In the genomic region with DNA sequence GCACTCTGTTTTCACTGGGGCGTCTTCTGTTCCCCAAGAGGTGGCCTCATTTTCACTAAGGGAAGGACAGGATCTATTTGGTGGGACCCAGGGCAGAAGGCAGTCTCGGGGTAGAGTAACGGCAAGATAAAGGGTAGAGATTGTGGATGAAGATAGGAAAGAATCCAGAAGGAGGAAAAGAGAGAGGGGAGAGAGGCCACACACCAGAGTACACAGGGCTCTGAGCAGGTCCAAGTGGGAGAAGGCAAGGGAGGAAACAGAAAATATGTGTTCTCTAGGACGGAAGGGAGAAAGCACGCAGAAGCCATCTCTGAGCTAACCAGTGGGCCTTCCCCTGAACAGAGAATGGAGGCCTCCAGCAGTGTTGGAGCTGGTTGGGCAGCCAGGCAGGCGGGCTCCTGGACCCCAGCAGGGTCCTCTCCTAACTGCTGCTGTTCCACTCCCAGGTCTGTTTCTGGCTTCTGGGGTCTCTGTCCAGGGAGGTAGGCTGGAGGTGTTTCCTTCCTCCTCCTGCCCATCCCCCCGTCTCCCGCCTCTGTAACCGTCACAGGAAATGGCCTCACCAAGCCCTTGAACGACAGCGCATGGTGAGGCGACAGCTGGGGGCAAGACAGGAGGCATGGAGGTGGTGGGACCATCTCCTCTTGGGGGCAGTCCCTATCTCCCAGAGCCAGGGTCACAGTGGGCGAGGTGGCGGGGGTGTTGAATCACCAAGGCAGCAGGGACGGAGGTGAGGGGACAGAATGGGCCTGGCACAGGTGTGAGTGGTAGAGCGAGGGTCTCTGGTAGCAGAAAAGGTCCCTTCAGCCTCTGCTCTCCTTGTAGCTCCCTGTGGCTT, we compare ENCODE assay signal across 9 cellular contexts. TPM values are rescaled to one million over a fixed set of nuclear protein-coding genes. Genes with fewer than 3 reads are reported as not detected.
DNase-seq lines count a peak whose midpoint lies in the region; ATAC-seq and TF ChIP-seq lines count a peak whose summit lies in the region.
"Had no signal": no experiment of that assay in that cellular context is flagged by ENCODE, and none has a peak within 500 bp of the region (broad histone marks: within the 10 kb centered on the region; RNA-seq: fewer than 3 reads in every experiment).

No MANE protein-coding gene starts in this region.

- no peaks in the 10 kb centered on the region for H4K20me1 ChIP-seq in PC-9 (ENCODE audit: insufficient read depth)

- no peaks in the 10 kb centered on the region for H3K79me2 ChIP-seq in PC-9 (ENCODE audit: low read depth)

- H2AFZ ChIP-seq in PC-9, result no peak overlapping the region

- peaks cover 2 to 5% (median 3%) of the 10 kb centered on the region in 3 donors for H3K27me3 Mint-ChIP-seq in CD14-positive monocyte (ENCODE audit: low read depth in 3 of 3)
- H3K27me3 Mint-ChIP-seq in naive thymus-derived CD8-positive, alpha-beta T cell, result no peaks in the 10 kb centered on the region

- no peaks in the 10 kb centered on the region for H3K9me2 ChIP-seq in PC-9 (ENCODE audit: insufficient read depth)

- POLR2A ChIA-PET in naive thymus-derived CD8-positive, alpha-beta T cell (lab: Charles Lee), result interaction anchor here (0.6 to 4.7 kb wide), 5 partner anchors 14 to 766 kb away, joined by 3 to 55 read pairs (median 3); partner anchors contain the start of genes ARL8A and PPP1R12B
- POLR2A ChIA-PET in PC-9 (lab: Charles Lee; ENCODE audit: unreplicated experiment), result no interaction called here

- intact Hi-C loops in CD14-positive monocyte (cut with micrococcal nuclease), result no loop called here
- intact Hi-C loops in posterior vena cava (cut with DNase I), result no loop called here
- intact Hi-C loops in PC-9 (cut with micrococcal nuclease; ENCODE audit: unreplicated experiment), result no loop called here

- peaks cover 5 to 21% of the 10 kb centered on the region in 2 donors for H3K36me3 Mint-ChIP-seq in CD14-positive monocyte
- H3K36me3 Mint-ChIP-seq in naive thymus-derived CD8-positive, alpha-beta T cell, result peaks cover 0 to 32% (median 5%) of the 10 kb centered on the region in 3 donors

- peaks cover 83% of the 10 kb centered on the region for H3K4me1 Mint-ChIP-seq in CD14-positive monocyte
- H3K4me1 Mint-ChIP-seq in naive thymus-derived CD8-positive, alpha-beta T cell, result peaks cover 52 to 87% (median 82%) of the 10 kb centered on the region in 4 donors

- TF ChIP-seq CTCF in CD14-positive monocyte (IDR thresholded peaks at IDR 0.05), result no peak
- no peak for TF ChIP-seq CTCF in PC-9 (conservative IDR thresholded peaks at IDR 0.05)

- no peaks in the 10 kb centered on the region for H3K36me3 ChIP-seq in PC-9 (ENCODE audit: low read depth)

- no TSS peak for BruUV-seq in PC-9 (replicated peaks; lab: Mats Ljungman, UMichigan)

- CTCF ChIA-PET in PC-9 (lab: Charles Lee), result no interaction called here

- peak overlapping the region; percentile 89 to 96 for H3K4me3 Mint-ChIP-seq in CD14-positive monocyte
- H3K4me3 Mint-ChIP-seq in naive thymus-derived CD8-positive, alpha-beta T cell, result peak overlapping the region; percentile 93 to 100 (median 98)

- H3K27ac ChIP-seq in PC-9, result no peak overlapping the region

- peak overlapping the region; percentile 83 to 98 (median 95) for H3K27ac Mint-ChIP-seq in CD14-positive monocyte
- H3K27ac Mint-ChIP-seq in naive thymus-derived CD8-positive, alpha-beta T cell, result peak overlapping the region; percentile 96 to 99 (median 98)

- ATAC-seq in naive thymus-derived CD8-positive, alpha-beta T cell, result peak; percentile 24 to 27

- no peaks in the 10 kb centered on the region for H3K27me3 ChIP-seq in PC-9 (ENCODE audit: insufficient read depth, low read depth)

- H3K9me3 Mint-ChIP-seq in CD14-positive monocyte, result no peaks in the 10 kb centered on the region
- H3K9me3 Mint-ChIP-seq in naive thymus-derived CD8-positive, alpha-beta T cell, result peaks cover 0 to 1% (median 0%) of the 10 kb centered on the region in 9 donors

- no peak overlapping the region for H3K4me2 ChIP-seq in PC-9

- DNase-seq in CD14-positive monocyte (ENCODE audit: low spot score) (no peak), KG1 (lab: John Stamatoyannopoulos, UW) (peak; percentile 58), Ammon's horn (ENCODE audit: low spot score) (no peak), posterior vena cava (ENCODE audit: low spot score) (no peak), PC-9 (no peak), NCI-H1417 treated with DMSO at 0.1 percent for 48 hours (lab: John Stamatoyannopoulos, UW) (no peak)
- peak; percentile 89 for DNase-seq in activated CD8-positive, alpha-beta memory T cell treated with anti-CD3 and anti-CD28 coated beads for 24 hours
- peak in 8 of 10 donors; percentile 16 to 62 (median 53) for DNase-seq in naive thymus-derived CD8-positive, alpha-beta T cell

- H3K9me3 ChIP-seq in PC-9 (ENCODE audit: insufficient read depth, low read depth), result no peaks in the 10 kb centered on the region

- peaks cover 10% of the 10 kb centered on the region for H3F3A ChIP-seq in PC-9 (ENCODE audit: insufficient read depth, low read depth)

- H3K4me3 ChIP-seq in PC-9, result no peak overlapping the region

- peaks cover 9% of the 10 kb centered on the region for H3K4me1 ChIP-seq in PC-9 (replicated peaks; ENCODE audit: insufficient read depth)

RNA-seq across cellular contexts. Expression of gene PTPN7, which starts 0.6 kb away (rescaled TPM):
- 1 to 10 TPM; 4.0 to 8.3 TPM for polyA plus RNA-seq in CD14-positive monocyte
- total RNA-seq in naive thymus-derived CD8-positive, alpha-beta T cell, result 10 to 100 TPM; 35.9 to 37.4 TPM
- 10 to 100 TPM; 37.7 to 44.4 (median 39.1) TPM for polyA plus RNA-seq in naive thymus-derived CD8-positive, alpha-beta T cell
- 1 to 10 TPM; 1.2 to 2.2 TPM for total RNA-seq in posterior vena cava
- total RNA-seq in PC-9 (2021), result not detected in 2 replicates

RNA-seq across cellular contexts. Expression of gene ARL8A, which starts 15.2 kb away (rescaled TPM):
- polyA plus RNA-seq in CD14-positive monocyte, result 10 to 100 TPM; 12.4 to 14.8 TPM
- total RNA-seq in naive thymus-derived CD8-positive, alpha-beta T cell, result 10 to 100 TPM; 43.3 to 50.0 TPM
- 1 to 10 TPM; 4.9 to 6.4 (median 5.6) TPM for polyA plus RNA-seq in naive thymus-derived CD8-positive, alpha-beta T cell
- 10 to 100 TPM; 85.6 to 94.1 TPM for total RNA-seq in posterior vena cava
- total RNA-seq in PC-9 (2021), result 40.0 and 42.6 TPM in 2 replicates

RNA-seq across cellular contexts. Expression of gene LGR6, which starts 33.8 kb away (rescaled TPM):
- not detected for polyA plus RNA-seq in CD14-positive monocyte
- total RNA-seq in naive thymus-derived CD8-positive, alpha-beta T cell, result under 1 TPM; 0.25 to 0.47 TPM
- 1 to 10 TPM in 1 of 3 donors, not detected in 2; 6.2 TPM for polyA plus RNA-seq in naive thymus-derived CD8-positive, alpha-beta T cell
- total RNA-seq in posterior vena cava (under 1 TPM; 0.28 to 0.43 TPM), PC-9 (2021) (5.6 and 7.9 TPM in 2 replicates)
- total RNA-seq: T-helper 1 cell treated with Interleukin-12 subunit alpha and Interleukin-12 subunit beta and Interleukin-4 antibody, amounts not matched to agents 30 ng/mL and 1 ng/mL, for 36 hours had no signal

RNA-seq across cellular contexts. Expression of gene GPR37L1, which starts 37.0 kb away (rescaled TPM):
- polyA plus RNA-seq in CD14-positive monocyte, result under 1 TPM; 0.06 to 0.13 TPM
- not detected for total RNA-seq in naive thymus-derived CD8-positive, alpha-beta T cell
- polyA plus RNA-seq in naive thymus-derived CD8-positive, alpha-beta T cell, result under 1 TPM in 2 of 3 donors, not detected in 1; 0.02 to 0.19 TPM
- total RNA-seq in posterior vena cava (under 1 TPM in 1 of 2 donors, not detected in 1; 0.09 TPM), PC-9 (2021) (0.30 and 0.33 TPM in 2 replicates)
- total RNA-seq: T-helper 1 cell treated with Interleukin-12 subunit alpha and Interleukin-12 subunit beta and Interleukin-4 antibody, amounts not matched to agents 30 ng/mL and 1 ng/mL, for 36 hours had no signal

Comparison
In these comparisons a context has a peak if more than half of its experiments do, and no peak if none do; other contexts are left out.
1. DNase-seq: peak in KG1 (single experiment), activated CD8-positive, alpha-beta memory T cell treated with anti-CD3 and anti-CD28 coated beads for 24 hours (single experiment) and naive thymus-derived CD8-positive, alpha-beta T cell (8 of 10); none in CD14-positive monocyte (single experiment), Ammon's horn (single experiment), posterior vena cava (single experiment), PC-9 (0 of 2) and NCI-H1417 treated with DMSO at 0.1 percent for 48 hours (single experiment).
2. RNA of gene PTPN7, which starts 0.6 kb away (total RNA-seq): 35.9 to 37.4 TPM in naive thymus-derived CD8-positive, alpha-beta T cell; 1.2 to 2.2 TPM in posterior vena cava and not detected in PC-9; every median in the first group is over 10 times any median in the second.